Comparison of ENCODE assay signal across 24 cellular contexts in genomic region chr6:136811261-136811660, GRCh38. TPM values are rescaled to one million over a fixed set of nuclear protein-coding genes. Genes with fewer than 3 reads are reported as not detected.
DNase-seq lines count a peak whose midpoint lies in the region; ATAC-seq and TF ChIP-seq lines count a peak whose summit lies in the region.
"Had no signal": no experiment of that assay in that cellular context is flagged by ENCODE, and none has a peak within 500 bp of the region (broad histone marks: within the 10 kb centered on the region; RNA-seq: fewer than 3 reads in every experiment).

No MANE protein-coding gene starts in this region.

- H3K9ac ChIP-seq in Karpas-422 (ENCODE audit: low read length): no peak overlapping the region

- H3K27ac ChIP-seq in Karpas-422 (ENCODE audit: low read length): no peak overlapping the region
- H3K27ac ChIP-seq: RWPE1 had no signal

- H3K9me3 ChIP-seq in Karpas-422 (ENCODE audit: low read length): no peaks in the 10 kb centered on the region

- no peak for TF ChIP-seq CTCF in AG10803 (conservative IDR thresholded peaks at IDR 0.05; ENCODE audit: low read length)
- no peak for TF ChIP-seq CTCF in fibroblast of the aortic adventitia (IDR thresholded peaks at IDR 0.05; ENCODE audit: insufficient read depth, low read length)

- no peaks in the 10 kb centered on the region for H3K4me1 ChIP-seq in Karpas-422 (ENCODE audit: low read length)

- 0 out of 2 replicates have a peak overlapping the region, but pooled peaks have one; percentile 11 for H2AFZ ChIP-seq in Karpas-422 (ENCODE audit: low read length)

- H3K4me3 ChIP-seq in AG10803 (ENCODE audit: low read length): no peak overlapping the region
- H3K4me3 ChIP-seq in Karpas-422 (ENCODE audit: low read length): no peak overlapping the region
- no peak overlapping the region for H3K4me3 ChIP-seq in fibroblast of the aortic adventitia (ENCODE audit: low read depth, low read length)

- no peaks in the 10 kb centered on the region for H3K36me3 ChIP-seq in Karpas-422 (ENCODE audit: insufficient read depth, low read length)

- H3K79me2 ChIP-seq in Karpas-422 (ENCODE audit: low read length): no peaks in the 10 kb centered on the region

- H3K9me2 ChIP-seq in Karpas-422 (replicated peaks; ENCODE audit: insufficient read depth, low read length): no peaks in the 10 kb centered on the region

- H3K4me2 ChIP-seq in Karpas-422 (ENCODE audit: low read depth, low read length, poor library complexity, severe bottlenecking): no peak overlapping the region

- no peak for ATAC-seq in HG03025 (IDR thresholded peaks at IDR 0.05; ENCODE audit: low FRiP score, unreplicated experiment)
- ATAC-seq: CD8-positive, alpha-beta T cell; HCT116; Panc1 had no signal

- no peaks in the 10 kb centered on the region for H4K20me1 ChIP-seq in Karpas-422 (ENCODE audit: insufficient read depth, low read depth, low read length)

- H3K27me3 ChIP-seq in Karpas-422 (ENCODE audit: low read length): no peaks in the 10 kb centered on the region

- DNase-seq in AG10803 (ENCODE audit: low read depth) (peak; percentile 20), Karpas-422 (no peak), amniotic epithelial cell (ENCODE audit: low read depth) (peak; percentile 43), fibroblast of the aortic adventitia (ENCODE audit: low read depth) (peak; percentile 48), CD1c-positive myeloid dendritic cell (ENCODE audit: extremely low spot score) (no peak), COR-L47 (lab: John Stamatoyannopoulos, UW) (no peak)
- no peak for DNase-seq in activated CD8-positive, alpha-beta memory T cell treated with anti-CD3 and anti-CD28 coated beads for 24 hours
- DNase-seq: C1 segment of cervical spinal cord; CD8-positive, alpha-beta T cell; DMS 273 treated with DMSO at 0.1 percent for 48 hours; DMS79; GF-D8; Kasumi-1; MV-4-11; NCI-H1105; NCI-H1436 treated with DMSO at 0.1 percent for 48 hours; NCI-H187 treated with DMSO at 0.1 percent for 48 hours; NCI-H446 treated with DMSO at 0.1 percent for 48 hours; NCI-H526; SHP77 treated with DMSO at 0.1 percent for 48 hours had no signal

RNA-seq across cellular contexts. Expression of gene PEX7, which starts 11.1 kb away (rescaled TPM):
- 13.6 and 18.0 TPM in 2 replicates for total RNA-seq in Karpas-422 (2014; rRNA removed; shearing (Covaris generic); ENCODE audit: low replicate concordance)
- 5.0 and 10.6 TPM in 2 replicates for total RNA-seq in fibroblast of the aortic adventitia (ENCODE audit: low replicate concordance)

RNA-seq across cellular contexts. Expression of gene MAP3K5, which starts 19.0 kb away (rescaled TPM):
- total RNA-seq in Karpas-422 (2014; rRNA removed; shearing (Covaris generic); ENCODE audit: low replicate concordance): 1.0 and 1.1 TPM in 2 replicates
- 1.9 and 15.5 TPM in 2 replicates for total RNA-seq in fibroblast of the aortic adventitia (ENCODE audit: low replicate concordance)

Comparison
In these comparisons a context has a peak if more than half of its experiments do, and no peak if none do; other contexts are left out.
1. DNase-seq: peak in AG10803 (single experiment), amniotic epithelial cell (single experiment) and fibroblast of the aortic adventitia (single experiment); none in Karpas-422 (single experiment), activated CD8-positive, alpha-beta memory T cell treated with anti-CD3 and anti-CD28 coated beads for 24 hours (single experiment), CD1c-positive myeloid dendritic cell (single experiment) and COR-L47 (single experiment).